Comparison of ENCODE assay signal across 15 cellular contexts in genomic region chr2:36952748-36953197, GRCh38. TPM values are rescaled to one million over a fixed set of nuclear protein-coding genes. Genes with fewer than 3 reads are reported as not detected.
DNase-seq lines count a peak whose midpoint lies in the region; ATAC-seq and TF ChIP-seq lines count a peak whose summit lies in the region.
"Had no signal": no experiment of that assay in that cellular context is flagged by ENCODE, and none has a peak within 500 bp of the region (broad histone marks: within the 10 kb centered on the region; RNA-seq: fewer than 3 reads in every experiment).

No MANE protein-coding gene starts in this region.

- DNase-seq in left ventricle myocardium superior: no peak
- no peak for DNase-seq in cardiac septum (ENCODE audit: low spot score)
- DNase-seq in endothelial cell (ENCODE audit: low spot score): no peak
- no peak for DNase-seq in memory B cell (ENCODE audit: low spot score in 2 of 2)
- DNase-seq in Karpas-422: no peak
- no peak for DNase-seq in AG20443 (ENCODE audit: low spot score)
- DNase-seq: activated effector memory CD4-positive, alpha-beta T cell treated with anti-CD3 and anti-CD28 coated beads, Interleukin-2, amount 50 U/mL, for 16 hours; amygdala; CD8-positive, alpha-beta T cell; NCI-H2081 treated with DMSO at 0.1 percent for 48 hours; NCI-H526; upper lobe of left lung had no signal

- no peaks in the 10 kb centered on the region for H3K9me3 ChIP-seq in Karpas-422 (ENCODE audit: low read length)
- H3K9me3 ChIP-seq: A549, upper lobe of left lung had no signal

- no peak overlapping the region for H2AFZ ChIP-seq in Karpas-422 (ENCODE audit: low read length)

- H4K20me1 ChIP-seq in Karpas-422 (ENCODE audit: insufficient read depth, low read depth, low read length): no peaks in the 10 kb centered on the region

- intact Hi-C loops in left ventricle myocardium superior (cut with micrococcal nuclease): no loop called here
- intact Hi-C loops in cardiac septum (cut with DNase I): no loop called here

- no peaks in the 10 kb centered on the region for H3K27me3 ChIP-seq in Karpas-422 (ENCODE audit: low read length)
- H3K27me3 ChIP-seq: upper lobe of left lung had no signal

- no peak overlapping the region for H3K9ac ChIP-seq in Karpas-422 (ENCODE audit: low read length)

- H3K36me3 ChIP-seq in Karpas-422 (ENCODE audit: insufficient read depth, low read length): peaks cover 2% of the 10 kb centered on the region; the same call in 1 of the 2 replicates
- H3K36me3 ChIP-seq: upper lobe of left lung had no signal

- peaks cover 94% of the 10 kb centered on the region for H3K79me2 ChIP-seq in Karpas-422 (ENCODE audit: low read length)

- H3K27ac ChIP-seq in Karpas-422 (ENCODE audit: low read length): no peak overlapping the region
- H3K27ac ChIP-seq: A549 had no signal

- H3K4me1 Mint-ChIP-seq in endothelial cell (ENCODE audit: unreplicated experiment) (peaks cover 30% of the 10 kb centered on the region), memory B cell (peaks cover 14% of the 10 kb centered on the region)

- H3K27me3 Mint-ChIP-seq in endothelial cell (ENCODE audit: unreplicated experiment) (no peaks in the 10 kb centered on the region), memory B cell (no peaks in the 10 kb centered on the region)

- H3K27ac Mint-ChIP-seq in endothelial cell (ENCODE audit: unreplicated experiment) (peak overlapping the region; percentile 10), memory B cell (peak overlapping the region; percentile 14)
- H3K27ac Mint-ChIP-seq: CD8-positive, alpha-beta T cell had no signal

- no peak overlapping the region for H3K4me2 ChIP-seq in Karpas-422 (ENCODE audit: low read depth, low read length, poor library complexity, severe bottlenecking)
- H3K4me2 ChIP-seq: A549 had no signal

- H3K4me3 ChIP-seq in Karpas-422 (ENCODE audit: low read length): no peak overlapping the region
- H3K4me3 ChIP-seq: A549, upper lobe of left lung had no signal

- ATAC-seq in left ventricle myocardium superior (peak; percentile 44), memory B cell (ENCODE audit: low read depth) (no peak), GM21447 (IDR thresholded peaks at IDR 0.05; ENCODE audit: unreplicated experiment) (no peak), HG02885 (IDR thresholded peaks at IDR 0.05; ENCODE audit: poor library complexity, unreplicated experiment) (no peak)
- ATAC-seq: CD8-positive, alpha-beta T cell had no signal

- H3K4me3 Mint-ChIP-seq in endothelial cell (ENCODE audit: unreplicated experiment) (no peak overlapping the region), memory B cell (no peak overlapping the region)
- H3K4me3 Mint-ChIP-seq: CD8-positive, alpha-beta T cell had no signal

- H3K4me1 ChIP-seq in Karpas-422 (ENCODE audit: low read length): peaks cover 23% of the 10 kb centered on the region

- no peaks in the 10 kb centered on the region for H3K9me2 ChIP-seq in Karpas-422 (replicated peaks; ENCODE audit: insufficient read depth, low read length)

- H3K9me3 Mint-ChIP-seq in endothelial cell (ENCODE audit: unreplicated experiment) (no peaks in the 10 kb centered on the region), memory B cell (no peaks in the 10 kb centered on the region)
- H3K9me3 Mint-ChIP-seq: CD8-positive, alpha-beta T cell had no signal

- peaks cover 4% of the 10 kb centered on the region for H3K36me3 Mint-ChIP-seq in endothelial cell (ENCODE audit: low read depth, unreplicated experiment)
- H3K36me3 Mint-ChIP-seq in memory B cell: peaks cover 15% of the 10 kb centered on the region

- no peak for TF ChIP-seq CTCF in endothelial cell (IDR thresholded peaks at IDR 0.05; ENCODE audit: unreplicated experiment)

RNA-seq across cellular contexts. Expression of gene STRN, which starts 13.6 kb away (rescaled TPM):
- 49.7 TPM for total RNA-seq in left ventricle myocardium superior
- 78.0 TPM for total RNA-seq in cardiac septum
- 52.0 TPM for total RNA-seq in endothelial cell (ENCODE audit: unreplicated experiment)
- 18.3 and 34.1 TPM in 2 replicates for total RNA-seq in Karpas-422 (2014; rRNA removed; shearing (Covaris generic); ENCODE audit: low replicate concordance)
